ENCODE assay signal across 9 cellular contexts in the genomic region with DNA sequence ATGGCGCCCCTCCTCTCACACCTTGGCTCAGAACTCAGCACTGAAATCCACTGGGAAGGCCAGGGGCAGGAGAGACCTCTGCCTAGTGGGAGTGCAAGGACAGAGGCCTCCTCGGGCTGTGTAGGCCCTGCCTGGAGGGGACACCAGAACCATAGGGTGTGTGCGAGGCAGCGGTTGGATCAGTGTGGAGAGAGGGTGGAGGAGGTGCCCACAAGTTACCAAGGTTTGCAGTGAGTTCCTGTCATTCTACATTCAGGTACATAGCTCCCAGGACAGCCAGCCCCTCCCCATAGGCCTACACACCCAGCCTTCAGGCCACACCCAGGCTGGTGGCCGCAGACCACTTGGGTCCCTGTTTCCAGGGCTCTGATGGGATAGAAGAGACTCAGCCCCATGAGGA. TPM values are rescaled to one million over a fixed set of nuclear protein-coding genes. Genes with fewer than 3 reads are reported as not detected.
DNase-seq lines count a peak whose midpoint lies in the region; ATAC-seq and TF ChIP-seq lines count a peak whose summit lies in the region.
"Had no signal": no experiment of that assay in that cellular context is flagged by ENCODE, and none has a peak within 500 bp of the region (broad histone marks: within the 10 kb centered on the region; RNA-seq: fewer than 3 reads in every experiment).

No MANE protein-coding gene starts in this region.

- H3K9me3 ChIP-seq in body of pancreas (no peaks in the 10 kb centered on the region), left lung (no peaks in the 10 kb centered on the region), smooth muscle cell (replicated peaks; ENCODE audit: low read depth) (no peaks in the 10 kb centered on the region)

- no peak overlapping the region for H2AFZ ChIP-seq in smooth muscle cell (ENCODE audit: low read depth)

- peaks cover 6% of the 10 kb centered on the region for H3F3A ChIP-seq in smooth muscle cell (ENCODE audit: low read depth)

- H3K27me3 ChIP-seq in H7 (ENCODE audit: control insufficient read depth, insufficient read depth, low read length) (no peaks in the 10 kb centered on the region), body of pancreas (no peaks in the 10 kb centered on the region), left lung (no peaks in the 10 kb centered on the region), smooth muscle cell (ENCODE audit: low read depth) (no peaks in the 10 kb centered on the region)

- H3K9ac ChIP-seq in smooth muscle cell (ENCODE audit: low read depth): no peak overlapping the region

- H3K27ac ChIP-seq in body of pancreas: peak overlapping the region; percentile 78 to 92 (median 86)
- H3K27ac ChIP-seq in left lung: peak overlapping the region; percentile 71 to 79
- peak overlapping the region; percentile 82 for H3K27ac ChIP-seq in smooth muscle cell (ENCODE audit: low read depth)

- 70 to 71% methylated on average over 5 of the region's 5 CpGs for WGBS in body of pancreas, 2 donors
- WGBS in smooth muscle cell (ENCODE audit: low lambda C conversion rate): 81% methylated on average over 5 of the region's 5 CpGs

- ATAC-seq in body of pancreas (peak; percentile 26), left lung (no peak)
- ATAC-seq: CD8-positive, alpha-beta T cell had no signal

- peak; percentile 25 for DNase-seq in H7
- peak in 2 of 4 donors; percentile 21 to 29 for DNase-seq in body of pancreas
- DNase-seq in left lung: no peak
- no peak for DNase-seq in smooth muscle cell (lab: John Stamatoyannopoulos, UW; ENCODE audit: unreplicated experiment)
- no peak for DNase-seq in stimulated activated naive CD4-positive, alpha-beta T cell (lab: John Stamatoyannopoulos, UW)
- DNase-seq in NCI-H226: no peak
- no peak for DNase-seq in NCI-H526 treated with DMSO at 0.1 percent for 48 hours (lab: John Stamatoyannopoulos, UW)
- DNase-seq in stimulated activated CD4-positive, alpha-beta T cell treated with anti-CD3 and anti-CD28 coated beads, Interleukin-12 subunit alpha, Interleukin-12 subunit beta, amount 100 ng/mL, for 4 hours: no peak

- intact Hi-C loops in body of pancreas (cut with DNase I): no loop called here
- intact Hi-C loops in left lung (cut with DNase I): no loop called here

- H3K36me3 ChIP-seq in H7 (replicated peaks; ENCODE audit: control insufficient read depth, insufficient read depth, low read length): no peaks in the 10 kb centered on the region
- H3K36me3 ChIP-seq in body of pancreas (replicated peaks in 1 of 2; ENCODE audit: insufficient read depth in 1 of 2, low read depth in 2 of 2): no peaks in the 10 kb centered on the region
- H3K36me3 ChIP-seq in left lung: no peaks in the 10 kb centered on the region
- no peaks in the 10 kb centered on the region for H3K36me3 ChIP-seq in smooth muscle cell (ENCODE audit: low read depth)

- H3K4me2 ChIP-seq in smooth muscle cell: no peak overlapping the region

- no peaks in the 10 kb centered on the region for H3K79me2 ChIP-seq in smooth muscle cell (ENCODE audit: low read depth)

- H4K20me1 ChIP-seq in smooth muscle cell (ENCODE audit: low read depth): no peaks in the 10 kb centered on the region

- TF ChIP-seq POLR2A in body of pancreas (IDR thresholded peaks at IDR 0.05): no peak

- peaks cover 31% of the 10 kb centered on the region for H3K4me1 ChIP-seq in body of pancreas
- H3K4me1 ChIP-seq in left lung: peaks cover 22 to 27% of the 10 kb centered on the region in 2 donors
- peaks cover 5% of the 10 kb centered on the region for H3K4me1 ChIP-seq in smooth muscle cell (ENCODE audit: low read depth)

- H3K4me3 ChIP-seq in H7 (ENCODE audit: insufficient read depth, low read depth, low read length) (no peak overlapping the region), body of pancreas (no peak overlapping the region), left lung (no peak overlapping the region), smooth muscle cell (no peak overlapping the region)

- TF ChIP-seq CTCF in body of pancreas (IDR thresholded peaks at IDR 0.05) (no peak), left lung (IDR thresholded peaks at IDR 0.05) (no peak), smooth muscle cell (IDR thresholded peaks at IDR 0.05; ENCODE audit: borderline replicate concordance, insufficient read depth, poor library complexity, severe bottlenecking) (no peak)

RNA-seq across cellular contexts. Expression of gene SPON2, which starts 19.2 kb away (rescaled TPM):
- total RNA-seq in H7 (2014; rRNA removed; shearing (Covaris generic)): 0.62 and 2.5 TPM in 2 replicates
- total RNA-seq in body of pancreas: 10 to 100 TPM; 25.4 to 33.5 TPM
- total RNA-seq in left lung: 10 to 100 TPM; 66.0 to 94.2 TPM
- total RNA-seq in smooth muscle cell: 152 and 171 TPM in 2 replicates
- polyA plus RNA-seq in smooth muscle cell: 388 and 427 TPM in 2 replicates

RNA-seq across cellular contexts. Expression of gene CTBP1, which starts 57.3 kb away (rescaled TPM):
- 267 and 360 TPM in 2 replicates for total RNA-seq in H7 (2014; rRNA removed; shearing (Covaris generic))
- total RNA-seq in body of pancreas (100 to 1,000 TPM; 148 to 458 TPM), left lung (100 to 1,000 TPM; 146 to 167 TPM), smooth muscle cell (59.1 and 76.9 TPM in 2 replicates)
- 132 and 135 TPM in 2 replicates for polyA plus RNA-seq in smooth muscle cell
